8 cellular contexts compared by ENCODE assay signal in genomic region chr5:141413540-141414069, GRCh38. TPM values are rescaled to one million over a fixed set of nuclear protein-coding genes. Genes with fewer than 3 reads are reported as not detected.
DNase-seq lines count a peak whose midpoint lies in the region; ATAC-seq and TF ChIP-seq lines count a peak whose summit lies in the region.

No MANE protein-coding gene starts in this region.

- no peak for TF ChIP-seq CTCF in CD4-positive, alpha-beta T cell (IDR thresholded peaks at IDR 0.05)
- TF ChIP-seq CTCF in endodermal cell (conservative IDR thresholded peaks at IDR 0.05) (no peak), nephron progenitor cell (IDR thresholded peaks at IDR 0.05) (no peak)

- POLR2A ChIA-PET in CD4-positive, alpha-beta T cell (lab: Charles Lee): interaction anchor here (0.9 to 1.3 kb wide), 2 partner anchors 93 to 150 kb away, joined by 3 to 4 read pairs; partner anchors contain the start of gene TAF7

- H3K27me3 Mint-ChIP-seq in CD4-positive, alpha-beta T cell: peaks cover 82% of the 10 kb centered on the region
- peaks cover 27% of the 10 kb centered on the region for H3K27me3 Mint-ChIP-seq in endodermal cell (ENCODE audit: insufficient read depth)
- peaks cover 30% of the 10 kb centered on the region for H3K27me3 Mint-ChIP-seq in nephron progenitor cell (ENCODE audit: low read depth, poor library complexity)

- intact Hi-C loops in CD4-positive, alpha-beta T cell (cut with DNase I, micrococcal nuclease): loop anchor here (2.0 to 10.0 kb wide), 5 partner anchors 49 to 149 kb away; partner anchors contain the start of genes PCDHGA5 (in 1 of the 2) and TAF7 (in 1 of the 2)

- H3K4me1 ChIP-seq in endodermal cell (ENCODE audit: control insufficient read depth, insufficient read depth, low read length): no peaks in the 10 kb centered on the region

- peaks cover 84% of the 10 kb centered on the region for H3K27me3 ChIP-seq in CD4-positive, alpha-beta T cell (ENCODE audit: control insufficient read depth, insufficient read depth, low read length)
- no peaks in the 10 kb centered on the region for H3K27me3 ChIP-seq in endodermal cell (ENCODE audit: control insufficient read depth, insufficient read depth, low read length, poor library complexity, severe bottlenecking)

- CTCF ChIA-PET in CD4-positive, alpha-beta T cell (lab: Charles Lee): interaction anchor here (0.6 to 3.0 kb wide), 10 partner anchors 23 to 224 kb away, joined by 3 to 19 read pairs (median 4); partner anchors contain the start of gene TAF7

- H3K4me3 Mint-ChIP-seq in CD4-positive, alpha-beta T cell: peak overlapping the region; percentile 92
- H3K4me3 Mint-ChIP-seq in endodermal cell (peak overlapping the region; percentile 80), nephron progenitor cell (peak overlapping the region; percentile 88)

- H3K9me3 Mint-ChIP-seq in CD4-positive, alpha-beta T cell: peaks cover 22% of the 10 kb centered on the region
- peaks cover 33% of the 10 kb centered on the region for H3K9me3 Mint-ChIP-seq in endodermal cell
- H3K9me3 Mint-ChIP-seq in nephron progenitor cell: peaks cover 99% of the 10 kb centered on the region

- no peak overlapping the region for H3K27ac ChIP-seq in CD4-positive, alpha-beta T cell (ENCODE audit: low read depth, low read length)
- no peak overlapping the region for H3K27ac ChIP-seq in endodermal cell (ENCODE audit: low read depth, low read length)

- H3K4me3 ChIP-seq in Jurkat, Clone E6-1 (ENCODE audit: low read length): peak overlapping the region; percentile 66
- peak overlapping the region; percentile 75 for H3K4me3 ChIP-seq in endodermal cell (ENCODE audit: low read length)

- ATAC-seq in CD4-positive, alpha-beta T cell (ENCODE audit: poor library complexity): no peak
- ATAC-seq in GM18873 (IDR thresholded peaks at IDR 0.05; ENCODE audit: low FRiP score, unreplicated experiment): no peak
- ATAC-seq in GM19351 (IDR thresholded peaks at IDR 0.05; ENCODE audit: unreplicated experiment): no peak

- peaks cover 21% of the 10 kb centered on the region for H3K9me3 ChIP-seq in CD4-positive, alpha-beta T cell (ENCODE audit: control insufficient read depth, low read length)
- peaks cover 33% of the 10 kb centered on the region for H3K9me3 ChIP-seq in endodermal cell (ENCODE audit: control insufficient read depth, low read length)

- 66 to 71% methylated on average over 21 to 24 of the region's 25 CpGs for WGBS in endodermal cell (ENCODE audit: insufficient coverage in 1 of 2, insufficient read length in 1 of 2), 2 experiments

- H3K36me3 Mint-ChIP-seq in CD4-positive, alpha-beta T cell (ENCODE audit: low read depth): peaks cover 51% of the 10 kb centered on the region
- H3K36me3 Mint-ChIP-seq in endodermal cell (ENCODE audit: low read depth) (peaks cover 32% of the 10 kb centered on the region), nephron progenitor cell (ENCODE audit: low read depth) (peaks cover 97% of the 10 kb centered on the region)

- no peak for DNase-seq in CD4-positive, alpha-beta T cell
- DNase-seq in Jurkat, Clone E6-1 (ENCODE audit: low read depth, low spot score): no peak
- no peak for DNase-seq in endodermal cell
- DNase-seq in nephron progenitor cell: no peak
- DNase-seq in NCI-H526 (lab: John Stamatoyannopoulos, UW): no peak
- DNase-seq in NCI-H2107 (lab: John Stamatoyannopoulos, UW): no peak

- no peak overlapping the region for H3K27ac Mint-ChIP-seq in CD4-positive, alpha-beta T cell
- peak overlapping the region; percentile 92 for H3K27ac Mint-ChIP-seq in endodermal cell
- H3K27ac Mint-ChIP-seq in nephron progenitor cell: peak overlapping the region; percentile 81

- H3K4me1 Mint-ChIP-seq in CD4-positive, alpha-beta T cell (ENCODE audit: low read depth): peaks cover 23% of the 10 kb centered on the region
- H3K4me1 Mint-ChIP-seq in endodermal cell: peaks cover 3% of the 10 kb centered on the region
- H3K4me1 Mint-ChIP-seq in nephron progenitor cell: peaks cover 23% of the 10 kb centered on the region

- H3K36me3 ChIP-seq in endodermal cell (ENCODE audit: control insufficient read depth, insufficient read depth, low read length): no peaks in the 10 kb centered on the region

- H3K9ac ChIP-seq in endodermal cell (ENCODE audit: extremely low read depth, low read length, poor library complexity, severe bottlenecking): peak overlapping the region; percentile 50

RNA-seq across cellular contexts. Expression of gene PCDHGA10, which starts 0.8 kb away (rescaled TPM):
- under 1 TPM in 1 of 2 experiments, not detected in 1; 0.08 TPM for total RNA-seq in CD4-positive, alpha-beta T cell
- polyA plus RNA-seq in Jurkat, Clone E6-1 (2012; ENCODE audit: insufficient read depth, insufficient read length): 0.27 TPM
- total RNA-seq in endodermal cell: 10 to 100 TPM in 1 of 2 donors, 1 to 10 TPM in 1; 3.2 to 20.7 TPM
- 10.4 TPM for polyA plus RNA-seq in endodermal cell (2013, experiment 1 of 2)
- 12.1 TPM for polyA plus RNA-seq in endodermal cell (2013, experiment 2 of 2)

RNA-seq across cellular contexts. Expression of gene PCDHGB7, which starts 3.9 kb away (rescaled TPM):
- total RNA-seq in CD4-positive, alpha-beta T cell: not detected
- polyA plus RNA-seq in Jurkat, Clone E6-1 (2012; ENCODE audit: insufficient read depth, insufficient read length): 0.48 TPM
- total RNA-seq in endodermal cell: 10 to 100 TPM; 15.3 to 19.3 TPM
- 5.2 TPM for polyA plus RNA-seq in endodermal cell (2013, experiment 1 of 2)
- 4.1 TPM for polyA plus RNA-seq in endodermal cell (2013, experiment 2 of 2)

RNA-seq across cellular contexts. Expression of gene PCDHGB6, which starts 5.8 kb away (rescaled TPM):
- under 1 TPM in 1 of 2 experiments, not detected in 1; 0.06 TPM for total RNA-seq in CD4-positive, alpha-beta T cell
- 0.21 TPM for polyA plus RNA-seq in Jurkat, Clone E6-1 (2012; ENCODE audit: insufficient read depth, insufficient read length)
- total RNA-seq in endodermal cell: 10 to 100 TPM in 1 of 2 donors, 1 to 10 TPM in 1; 8.3 to 10.8 TPM
- polyA plus RNA-seq in endodermal cell (2013, experiment 1 of 2): 41.4 TPM
- polyA plus RNA-seq in endodermal cell (2013, experiment 2 of 2): 43.0 TPM

RNA-seq across cellular contexts. Expression of gene PCDHGA11, which starts 7.2 kb away (rescaled TPM):
- total RNA-seq in CD4-positive, alpha-beta T cell: not detected
- polyA plus RNA-seq in Jurkat, Clone E6-1 (2012; ENCODE audit: insufficient read depth, insufficient read length): not detected
- total RNA-seq in endodermal cell: 10 to 100 TPM in 1 of 2 donors, 1 to 10 TPM in 1; 8.5 to 10.6 TPM
- polyA plus RNA-seq in endodermal cell (2013, experiment 1 of 2): 0.78 TPM
- polyA plus RNA-seq in endodermal cell (2013, experiment 2 of 2): 0.99 TPM

RNA-seq across cellular contexts. Expression of gene PCDHGA9, which starts 11.0 kb away (rescaled TPM):
- total RNA-seq in CD4-positive, alpha-beta T cell: not detected
- polyA plus RNA-seq in Jurkat, Clone E6-1 (2012; ENCODE audit: insufficient read depth, insufficient read length): not detected
- 1 to 10 TPM in 1 of 2 donors, under 1 TPM in 1; 0.89 to 7.3 TPM for total RNA-seq in endodermal cell
- 1.1 TPM for polyA plus RNA-seq in endodermal cell (2013, experiment 1 of 2)
- 1.3 TPM for polyA plus RNA-seq in endodermal cell (2013, experiment 2 of 2)

Comparison
In these comparisons a context has a peak if more than half of its experiments do, and no peak if none do; other contexts are left out.
1. RNA of gene PCDHGB7, which starts 3.9 kb away (total RNA-seq): 15.3 to 19.3 TPM in endodermal cell; not detected in CD4-positive, alpha-beta T cell; every median in the first group is over 10 times any median in the second.
2. RNA of gene PCDHGB6, which starts 5.8 kb away (total RNA-seq): 8.3 to 10.8 TPM in endodermal cell; 0.06 TPM in CD4-positive, alpha-beta T cell; every median in the first group is over 4 times any median in the second.
3. Peak in every context shown above with its lines, with median percentiles within 50 percentile points of each other: H3K4me3 Mint-ChIP-seq.